23 cellular contexts compared by ENCODE assay signal in the genomic region with DNA sequence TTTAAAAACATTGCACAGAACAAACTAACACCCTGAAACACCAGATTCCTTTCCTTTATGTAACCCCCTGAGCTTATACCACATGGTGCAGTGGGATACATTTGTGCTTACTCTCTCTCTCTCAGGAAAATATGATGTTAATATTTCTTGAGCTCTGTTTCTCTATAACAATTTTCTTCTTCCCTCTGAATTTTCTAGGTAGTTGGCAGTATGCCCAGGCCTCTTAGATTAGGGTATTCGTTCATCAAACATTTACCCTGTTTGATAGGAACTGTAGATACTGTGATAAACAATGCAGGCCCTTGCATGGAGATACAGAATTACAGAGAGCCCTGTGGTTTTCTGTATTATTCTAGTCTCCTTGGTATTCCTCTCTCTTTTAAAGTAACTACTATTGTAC.
DNase-seq lines count a peak whose midpoint lies in the region; ATAC-seq, FAIRE-seq and TF ChIP-seq lines count a peak whose summit lies in the region.
"Had no signal": no experiment of that assay in that cellular context is flagged by ENCODE, and none has a peak within 500 bp of the region (broad histone marks: within the 10 kb centered on the region; RNA-seq: fewer than 3 reads in every experiment).

No MANE protein-coding gene starts in this region.

- no peaks in the 10 kb centered on the region for H3K27me3 ChIP-seq in pancreas

- H3K4me1 ChIP-seq in pancreas: peaks cover 0 to 16% (median 9%) of the 10 kb centered on the region in 3 donors

- FAIRE-seq in pancreas (lab: Jason Lieb, UNC): no peak
- FAIRE-seq: bronchial epithelial cell, endothelial cell of umbilical vein, islet of Langerhans, K562 had no signal

- DNase-seq in NCI-H1417 (lab: John Stamatoyannopoulos, UW): peak in 2 of 3 experiments; percentile 0 to 38
- DNase-seq in NCI-H1417 treated with DMSO at 0.1 percent for 48 hours (lab: John Stamatoyannopoulos, UW): no peak
- peak; percentile 62 for DNase-seq in NCI-H1105 treated with DMSO at 0.1 percent for 48 hours (lab: John Stamatoyannopoulos, UW)
- peak; percentile 59 for DNase-seq in choroid plexus epithelial cell (ENCODE audit: low read depth)
- no peak for DNase-seq in pancreas
- DNase-seq: 8988T; activated CD4-positive, alpha-beta T cell treated with anti-CD3 and anti-CD28 coated beads, Interleukin-2, amount 10 ng/mL, durations not matched to agents 7 days and 5 days; activated CD8-positive, alpha-beta memory T cell treated with anti-CD3 and anti-CD28 coated beads, Interleukin-2, amount 50 U/mL, for 4 hours; activated naive CD8-positive, alpha-beta T cell treated with anti-CD3 and anti-CD28 coated beads, Interleukin-2, amount 10 ng/mL, durations not matched to agents 7 days and 5 days; Caco-2; hippocampal formation; NCI-H2029 treated with DMSO at 0.1 percent for 48 hours; NCI-H524 treated with DMSO at 0.1 percent for 48 hours; occipital lobe; SHP77; T-helper 1 cell had no signal

- peak overlapping the region in 3 of 4 donors; percentile 10 to 28 (median 11) for H3K27ac ChIP-seq in pancreas

- no peak for TF ChIP-seq CTCF in choroid plexus epithelial cell (conservative IDR thresholded peaks at IDR 0.05; ENCODE audit: low read depth, low read length)
- no peak for TF ChIP-seq CTCF in pancreas (IDR thresholded peaks at IDR 0.05)

- no peaks in the 10 kb centered on the region for H3K36me3 ChIP-seq in pancreas

- WGBS in pancreas, 2 donors: 1 to 3% methylated on average over 1 of the region's 1 CpG

- no peaks in the 10 kb centered on the region for H3K9me3 ChIP-seq in pancreas

- ATAC-seq in pancreas: peak in 2 of 4 donors; percentile 34 to 40
- no peak for ATAC-seq in HG03025 (IDR thresholded peaks at IDR 0.05; ENCODE audit: low FRiP score, unreplicated experiment)
- ATAC-seq in GM19467 (IDR thresholded peaks at IDR 0.05; ENCODE audit: unreplicated experiment): no peak
- no peak for ATAC-seq in GM19395 (IDR thresholded peaks at IDR 0.05; ENCODE audit: unreplicated experiment)
- ATAC-seq: K562 had no signal

- no peak overlapping the region for H3K4me3 ChIP-seq in choroid plexus epithelial cell (ENCODE audit: low read depth, low read length)
- H3K4me3 ChIP-seq in pancreas: no peak overlapping the region
- H3K4me3 ChIP-seq: K562 had no signal

- intact Hi-C loops in pancreas (cut with DNase I): no loop called here

Comparison
In these comparisons a context has a peak if more than half of its experiments do, and no peak if none do; other contexts are left out.
1. DNase-seq: peak in NCI-H1417 (2 of 3), NCI-H1105 treated with DMSO at 0.1 percent for 48 hours (single experiment) and choroid plexus epithelial cell (single experiment); none in NCI-H1417 treated with DMSO at 0.1 percent for 48 hours (single experiment) and pancreas (0 of 6).